In genomic region chr7:25894902-25895791, GRCh38 we compare ENCODE assay signal across 8 cellular contexts.
A peak's percentile ranks its signal among the peaks of the same experiment; 100 is the strongest.
DNase-seq lines count a peak whose midpoint lies in the region; ATAC-seq and TF ChIP-seq lines count a peak whose summit lies in the region.

No MANE protein-coding gene starts in this region.

- H3K4me1 Mint-ChIP-seq in naive thymus-derived CD8-positive, alpha-beta T cell, result peaks cover 11 to 32% (median 26%) of the 10 kb centered on the region in 4 donors

- H3K27ac Mint-ChIP-seq in naive thymus-derived CD8-positive, alpha-beta T cell, result peak overlapping the region in 2 of 10 donors; percentile 2 to 51

- TF ChIP-seq CTCF in 22Rv1 (IDR thresholded peaks at IDR 0.05), result peak; percentile 94

- no peak overlapping the region for H3K27ac ChIP-seq in 22Rv1

- peaks cover 0 to 17% (median 3%) of the 10 kb centered on the region in 5 donors for H3K27me3 Mint-ChIP-seq in naive thymus-derived CD8-positive, alpha-beta T cell

- ATAC-seq in GM18505 (IDR thresholded peaks at IDR 0.05; ENCODE audit: unreplicated experiment) (peak; percentile 74), HG02970 (IDR thresholded peaks at IDR 0.05; ENCODE audit: low FRiP score, unreplicated experiment) (peak; percentile 51), esophagus mucosa (peak; percentile 50)
- peak; percentile 71 to 84 for ATAC-seq in naive thymus-derived CD8-positive, alpha-beta T cell

- H3K9me3 Mint-ChIP-seq in naive thymus-derived CD8-positive, alpha-beta T cell, result no peaks in the 10 kb centered on the region

- POLR2A ChIA-PET in naive thymus-derived CD8-positive, alpha-beta T cell (lab: Charles Lee), result interaction anchor here (3.1 kb wide), 1 partner anchor 305 kb away, joined by 11 read pairs; the partner anchor contains the start of gene HNRNPA2B1

- no peaks in the 10 kb centered on the region for H3K36me3 Mint-ChIP-seq in naive thymus-derived CD8-positive, alpha-beta T cell

- TF ChIP-seq POLR2A in GM18505 (IDR thresholded peaks at IDR 0.05; ENCODE audit: borderline replicate concordance, extremely low read depth, insufficient read depth, insufficient read length), result no peak

- H3K4me3 Mint-ChIP-seq in naive thymus-derived CD8-positive, alpha-beta T cell, result peak overlapping the region; percentile 54 to 95 (median 66)

- DNase-seq in NOMO-1 treated with DMSO at 0.1 percent for 48 hours (lab: John Stamatoyannopoulos, UW; ENCODE audit: unreplicated experiment) (peak; percentile 98), activated T-cell treated with anti-CD3 and anti-CD28 coated beads for 4 hours (peak; percentile 46)
- DNase-seq in naive thymus-derived CD8-positive, alpha-beta T cell, result peak; percentile 44 to 81 (median 57)
- DNase-seq in stimulated activated naive CD4-positive, alpha-beta T cell (lab: John Stamatoyannopoulos, UW), result peak; percentile 20 to 63 (median 40)

Comparison
In these comparisons a context has a peak if more than half of its experiments do, and no peak if none do; other contexts are left out.
1. DNase-seq: peak in every context shown above with its lines; median percentile 98 in NOMO-1 treated with DMSO at 0.1 percent for 48 hours; 57 in naive thymus-derived CD8-positive, alpha-beta T cell; 46 in activated T-cell treated with anti-CD3 and anti-CD28 coated beads for 4 hours; 40 in stimulated activated naive CD4-positive, alpha-beta T cell.